In the genomic region with DNA sequence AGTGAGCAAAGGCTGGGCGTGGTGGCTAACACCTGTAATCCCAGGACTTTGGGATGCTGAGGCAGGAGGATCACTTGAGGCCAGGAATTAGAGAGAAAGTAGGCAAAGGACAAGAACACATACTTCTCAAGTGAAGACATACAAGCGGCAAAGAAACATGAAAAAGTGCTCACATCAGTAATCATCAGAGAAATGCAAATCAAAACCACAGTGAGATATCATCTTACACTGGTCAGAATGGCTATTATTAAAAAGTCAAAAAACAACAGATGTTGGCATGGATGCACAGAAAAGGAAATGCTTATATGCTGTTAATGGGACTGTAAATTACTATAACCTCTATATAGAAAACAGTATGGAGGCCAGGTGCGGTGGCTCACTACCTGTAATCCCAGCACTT, we compare ENCODE assay signal across 3 cellular contexts.
A peak's percentile ranks its signal among the peaks of the same experiment; 100 is the strongest.
TF ChIP-seq lines count a peak whose summit lies in the region.

No MANE protein-coding gene starts in this region.

TF ChIP-seq in SK-N-SH treated with all-trans-retinoic acid at 6 μM for 48 hours, 23 proteins besides CTCF, POLR2A, EP300 and RAD21:
- TF ChIP-seq ESRRG (CRISPR knock-in tag; IDR thresholded peaks at IDR 0.05) (no peak), CSDC2 (CRISPR knock-in tag; IDR thresholded peaks at IDR 0.05) (no peak), ZNF70 (CRISPR knock-in tag; IDR thresholded peaks at IDR 0.05) (no peak), ZNF565 (CRISPR knock-in tag; conservative IDR thresholded peaks at IDR 0.05; ENCODE audit: low read depth) (no peak), ZC3H10 (CRISPR knock-in tag; IDR thresholded peaks at IDR 0.05) (no peak), ARNTL (CRISPR knock-in tag; IDR thresholded peaks at IDR 0.05; ENCODE audit: borderline replicate concordance, low read depth) (no peak), SNAI2 (CRISPR knock-in tag; IDR thresholded peaks at IDR 0.05) (no peak)
- TF ChIP-seq, protein P1, sequence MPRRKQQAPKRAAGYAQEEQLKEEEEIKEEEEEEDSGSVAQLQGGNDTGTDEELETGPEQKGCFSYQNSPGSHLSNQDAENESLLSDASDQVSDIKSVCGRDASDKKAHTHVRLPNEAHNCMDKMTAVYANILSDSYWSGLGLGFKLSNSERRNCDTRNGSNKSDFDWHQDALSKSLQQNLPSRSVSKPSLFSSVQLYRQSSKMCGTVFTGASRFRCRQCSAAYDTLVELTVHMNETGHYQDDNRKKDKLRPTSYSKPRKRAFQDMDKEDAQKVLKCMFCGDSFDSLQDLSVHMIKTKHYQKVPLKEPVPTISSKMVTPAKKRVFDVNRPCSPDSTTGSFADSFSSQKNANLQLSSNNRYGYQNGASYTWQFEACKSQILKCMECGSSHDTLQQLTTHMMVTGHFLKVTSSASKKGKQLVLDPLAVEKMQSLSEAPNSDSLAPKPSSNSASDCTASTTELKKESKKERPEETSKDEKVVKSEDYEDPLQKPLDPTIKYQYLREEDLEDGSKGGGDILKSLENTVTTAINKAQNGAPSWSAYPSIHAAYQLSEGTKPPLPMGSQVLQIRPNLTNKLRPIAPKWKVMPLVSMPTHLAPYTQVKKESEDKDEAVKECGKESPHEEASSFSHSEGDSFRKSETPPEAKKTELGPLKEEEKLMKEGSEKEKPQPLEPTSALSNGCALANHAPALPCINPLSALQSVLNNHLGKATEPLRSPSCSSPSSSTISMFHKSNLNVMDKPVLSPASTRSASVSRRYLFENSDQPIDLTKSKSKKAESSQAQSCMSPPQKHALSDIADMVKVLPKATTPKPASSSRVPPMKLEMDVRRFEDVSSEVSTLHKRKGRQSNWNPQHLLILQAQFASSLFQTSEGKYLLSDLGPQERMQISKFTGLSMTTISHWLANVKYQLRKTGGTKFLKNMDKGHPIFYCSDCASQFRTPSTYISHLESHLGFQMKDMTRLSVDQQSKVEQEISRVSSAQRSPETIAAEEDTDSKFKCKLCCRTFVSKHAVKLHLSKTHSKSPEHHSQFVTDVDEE (CRISPR knock-in tag; IDR thresholded peaks at IDR 0.05), result no peak

TF ChIP-seq in SK-N-SH, 30 proteins besides CTCF, POLR2A, EP300 and RAD21:
- TF ChIP-seq NFIC (IDR thresholded peaks at IDR 0.05; ENCODE audit: borderline replicate concordance) (no peak), GABPA (IDR thresholded peaks at IDR 0.05; ENCODE audit: low read depth) (no peak), TEAD4 (IDR thresholded peaks at IDR 0.05; ENCODE audit: borderline replicate concordance, insufficient read depth) (no peak), SIN3A (IDR thresholded peaks at IDR 0.05; ENCODE audit: borderline replicate concordance, low read depth, low read length) (no peak), MEF2A (IDR thresholded peaks at IDR 0.05; ENCODE audit: borderline replicate concordance, low read depth) (no peak), CHD2 (IDR thresholded peaks at IDR 0.05; ENCODE audit: low read length, partially characterized antibody) (no peak)
- TF ChIP-seq, protein P2, sequence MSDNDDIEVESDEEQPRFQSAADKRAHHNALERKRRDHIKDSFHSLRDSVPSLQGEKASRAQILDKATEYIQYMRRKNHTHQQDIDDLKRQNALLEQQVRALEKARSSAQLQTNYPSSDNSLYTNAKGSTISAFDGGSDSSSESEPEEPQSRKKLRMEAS (IDR thresholded peaks at IDR 0.05; ENCODE audit: low read depth), result no peak
- TF ChIP-seq, protein P3, sequence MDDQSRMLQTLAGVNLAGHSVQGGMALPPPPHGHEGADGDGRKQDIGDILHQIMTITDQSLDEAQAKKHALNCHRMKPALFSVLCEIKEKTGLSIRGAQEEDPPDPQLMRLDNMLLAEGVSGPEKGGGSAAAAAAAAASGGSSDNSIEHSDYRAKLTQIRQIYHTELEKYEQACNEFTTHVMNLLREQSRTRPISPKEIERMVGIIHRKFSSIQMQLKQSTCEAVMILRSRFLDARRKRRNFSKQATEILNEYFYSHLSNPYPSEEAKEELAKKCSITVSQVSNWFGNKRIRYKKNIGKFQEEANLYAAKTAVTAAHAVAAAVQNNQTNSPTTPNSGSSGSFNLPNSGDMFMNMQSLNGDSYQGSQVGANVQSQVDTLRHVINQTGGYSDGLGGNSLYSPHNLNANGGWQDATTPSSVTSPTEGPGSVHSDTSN (IDR thresholded peaks at IDR 0.05), result no peak
- TF ChIP-seq, protein P4, sequence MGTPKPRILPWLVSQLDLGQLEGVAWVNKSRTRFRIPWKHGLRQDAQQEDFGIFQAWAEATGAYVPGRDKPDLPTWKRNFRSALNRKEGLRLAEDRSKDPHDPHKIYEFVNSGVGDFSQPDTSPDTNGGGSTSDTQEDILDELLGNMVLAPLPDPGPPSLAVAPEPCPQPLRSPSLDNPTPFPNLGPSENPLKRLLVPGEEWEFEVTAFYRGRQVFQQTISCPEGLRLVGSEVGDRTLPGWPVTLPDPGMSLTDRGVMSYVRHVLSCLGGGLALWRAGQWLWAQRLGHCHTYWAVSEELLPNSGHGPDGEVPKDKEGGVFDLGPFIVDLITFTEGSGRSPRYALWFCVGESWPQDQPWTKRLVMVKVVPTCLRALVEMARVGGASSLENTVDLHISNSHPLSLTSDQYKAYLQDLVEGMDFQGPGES (IDR thresholded peaks at IDR 0.05; ENCODE audit: low read depth, low read length), result no peak

TF ChIP-seq in HEK293, 187 proteins besides CTCF, POLR2A, EP300 and RAD21:
- TF ChIP-seq, protein P5, sequence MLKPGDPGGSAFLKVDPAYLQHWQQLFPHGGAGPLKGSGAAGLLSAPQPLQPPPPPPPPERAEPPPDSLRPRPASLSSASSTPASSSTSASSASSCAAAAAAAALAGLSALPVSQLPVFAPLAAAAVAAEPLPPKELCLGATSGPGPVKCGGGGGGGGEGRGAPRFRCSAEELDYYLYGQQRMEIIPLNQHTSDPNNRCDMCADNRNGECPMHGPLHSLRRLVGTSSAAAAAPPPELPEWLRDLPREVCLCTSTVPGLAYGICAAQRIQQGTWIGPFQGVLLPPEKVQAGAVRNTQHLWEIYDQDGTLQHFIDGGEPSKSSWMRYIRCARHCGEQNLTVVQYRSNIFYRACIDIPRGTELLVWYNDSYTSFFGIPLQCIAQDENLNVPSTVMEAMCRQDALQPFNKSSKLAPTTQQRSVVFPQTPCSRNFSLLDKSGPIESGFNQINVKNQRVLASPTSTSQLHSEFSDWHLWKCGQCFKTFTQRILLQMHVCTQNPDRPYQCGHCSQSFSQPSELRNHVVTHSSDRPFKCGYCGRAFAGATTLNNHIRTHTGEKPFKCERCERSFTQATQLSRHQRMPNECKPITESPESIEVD (tag by site-specific recombination; IDR thresholded peaks at IDR 0.05), result peak; percentile 75
- TF ChIP-seq ZFHX2 (tag by site-specific recombination; conservative IDR thresholded peaks at IDR 0.05) (no peak), SP7 (tag by site-specific recombination; IDR thresholded peaks at IDR 0.05) (0 out of 2 replicates have a peak, but pooled peaks have one; percentile 23), ZEB2 (tag by site-specific recombination; IDR thresholded peaks at IDR 0.05) (peak; percentile 24; the same call in 1 of the 2 replicates)
